Comparison of ENCODE assay signal across 23 cellular contexts in the genomic region with DNA sequence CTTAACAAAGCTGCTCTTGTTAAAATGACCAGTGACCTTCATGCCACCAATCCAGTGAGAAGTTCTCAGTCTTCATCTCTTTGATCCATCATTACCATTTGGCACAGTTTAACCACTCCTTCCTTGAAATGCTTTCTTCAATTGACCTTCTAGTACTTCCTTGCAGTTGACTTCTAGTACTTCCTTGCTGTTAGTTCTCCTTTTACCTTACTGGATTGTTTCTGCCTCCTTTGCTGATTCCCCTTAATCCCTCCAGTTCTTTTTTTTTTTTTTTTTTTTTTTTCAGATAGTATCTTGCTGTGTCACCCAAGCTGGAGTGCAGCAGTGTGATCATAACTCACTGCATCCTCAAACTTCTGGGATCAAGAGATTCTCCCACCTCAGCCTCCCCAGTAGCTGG.
"Had no signal": no experiment of that assay in that cellular context is flagged by ENCODE, and none has a peak within 500 bp of the region (broad histone marks: within the 10 kb centered on the region; RNA-seq: fewer than 3 reads in every experiment).

No MANE protein-coding gene starts in this region.

- H3K4me3 ChIP-seq: adrenal gland, colonic mucosa, right atrium auricular region, skin epidermis, tibial nerve had no signal

- H3K4me1 ChIP-seq: colonic mucosa, right atrium auricular region had no signal

- DNase-seq: activated CD4-positive, alpha-beta memory T cell treated with anti-CD3 and anti-CD28 coated beads for 36 hours; activated CD4-positive, alpha-beta T cell treated with anti-CD3 and anti-CD28 coated beads for 36 hours; activated CD8-positive, alpha-beta memory T cell treated with anti-CD3 and anti-CD28 coated beads, Interleukin-2, amount 10 ng/mL, durations not matched to agents 7 days and 5 days; activated effector memory CD4-positive, alpha-beta T cell treated with anti-CD3 and anti-CD28 coated beads, Interleukin-2, amount 50 U/mL, for 16 hours; activated T-cell treated with anti-CD3 and anti-CD28 coated beads, Interleukin-2, amount 50 U/mL, for 1 hour; adrenal gland; caudate nucleus; colonic mucosa; effector CD4-positive, alpha-beta T cell; foreskin fibroblast; hippocampal formation; kidney; left ventricle myocardium superior; mesenchymal stem cell; occipital lobe; stimulated activated CD4-positive, alpha-beta T cell treated with anti-CD3 and anti-CD28 coated beads, Interleukin-4, amount 100 ng/mL, for 24 hours; stimulated activated naive CD4-positive, alpha-beta T cell treated with Interleukin-2 at 50 U/mL for 16 hours; substantia nigra; T1000 had no signal

- H3K27me3 ChIP-seq: adrenal gland, colonic mucosa, right atrium auricular region, tibial nerve had no signal

- H3K27ac ChIP-seq: adrenal gland, colonic mucosa, right atrium auricular region, skin epidermis, tibial nerve had no signal

- ATAC-seq: activated CD4-positive, alpha-beta T cell treated with anti-CD3 and anti-CD28 coated beads for 36 hours; activated CD8-positive, alpha-beta memory T cell treated with anti-CD3 and anti-CD28 coated beads, Interleukin-2, amount 10 ng/mL, durations not matched to agents 7 days and 5 days; left ventricle myocardium superior; natural killer cell treated with Interleukin-12 subunit alpha and Interleukin-12 subunit beta and Interleukin-15 and Interleukin-18, amount 100 ng/mL, for 72 hours had no signal

- H3K9me3 ChIP-seq: adrenal gland, colonic mucosa, right atrium auricular region, tibial nerve had no signal
